15 cellular contexts compared by ENCODE assay signal in genomic region chr18:8747440-8747937, GRCh38. TPM values are rescaled to one million over a fixed set of nuclear protein-coding genes. Genes with fewer than 3 reads are reported as not detected.
A peak's percentile ranks its signal among the peaks of the same experiment; 100 is the strongest.
DNase-seq lines count a peak whose midpoint lies in the region; ATAC-seq and TF ChIP-seq lines count a peak whose summit lies in the region.
"Had no signal": no experiment of that assay in that cellular context is flagged by ENCODE, and none has a peak within 500 bp of the region (broad histone marks: within the 10 kb centered on the region; RNA-seq: fewer than 3 reads in every experiment).

No MANE protein-coding gene starts in this region.

- TF ChIP-seq POLR2A in transverse colon (IDR thresholded peaks at IDR 0.05): no peak

- DNase-seq in activated naive CD8-positive, alpha-beta T cell treated with anti-CD3 and anti-CD28 coated beads, Interleukin-2, amount 10 ng/mL, durations not matched to agents 7 days and 5 days: no peak
- DNase-seq in activated naive CD8-positive, alpha-beta T cell treated with anti-CD3 and anti-CD28 coated beads, Interleukin-2, amount 50 U/mL, for 24 hours: no peak
- DNase-seq in astrocyte of the hippocampus (ENCODE audit: low read depth, low spot score) (peak; percentile 85), glomerular visceral epithelial cell (ENCODE audit: extremely low spot score) (peak; percentile 88), transverse colon (no peak)
- DNase-seq in activated CD4-positive, alpha-beta memory T cell treated with anti-CD3 and anti-CD28 coated beads, Interleukin-2, amount 10 ng/mL, durations not matched to agents 7 days and 5 days: no peak
- DNase-seq in stimulated activated CD4-positive, alpha-beta T cell treated with anti-CD3 and anti-CD28 coated beads, Interleukin-1b, Interleukin-23, amount 100 ng/mL, for 48 hours: no peak
- DNase-seq in activated CD8-positive, alpha-beta memory T cell treated with anti-CD3 and anti-CD28 coated beads for 24 hours: no peak
- DNase-seq: activated CD4-positive, alpha-beta T cell treated with anti-CD3 and anti-CD28 coated beads for 48 hours; activated gamma-delta T cell treated with Interleukin-2 at 50 U/mL for 16 hours; NCI-H1436; NCI-H82; SW 1271 had no signal

- POLR2A ChIA-PET in activated naive CD8-positive, alpha-beta T cell treated with anti-CD3 and anti-CD28 coated beads, Interleukin-2, amount 10 ng/mL, durations not matched to agents 7 days and 5 days (lab: Charles Lee): no interaction called here
- POLR2A ChIA-PET in activated CD4-positive, alpha-beta memory T cell treated with anti-CD3 and anti-CD28 coated beads, Interleukin-2, amount 10 ng/mL, durations not matched to agents 7 days and 5 days (lab: Charles Lee): interaction anchor here (0.9 to 1.3 kb wide), 2 partner anchors 8 to 12 kb away, joined by 3 read pairs; no protein-coding TSS in a partner anchor

- peaks cover 33% of the 10 kb centered on the region for H3K4me1 Mint-ChIP-seq in activated naive CD8-positive, alpha-beta T cell treated with anti-CD3 and anti-CD28 coated beads, Interleukin-2, amount 10 ng/mL, durations not matched to agents 7 days and 5 days
- peaks cover 31% of the 10 kb centered on the region for H3K4me1 Mint-ChIP-seq in activated naive CD8-positive, alpha-beta T cell treated with anti-CD3 and anti-CD28 coated beads, Interleukin-2, amount 50 U/mL, for 24 hours
- H3K4me1 Mint-ChIP-seq in activated CD4-positive, alpha-beta memory T cell treated with anti-CD3 and anti-CD28 coated beads, Interleukin-2, amount 10 ng/mL, durations not matched to agents 7 days and 5 days: peaks cover 33% of the 10 kb centered on the region

- no peak overlapping the region for H3K4me3 Mint-ChIP-seq in activated naive CD8-positive, alpha-beta T cell treated with anti-CD3 and anti-CD28 coated beads, Interleukin-2, amount 10 ng/mL, durations not matched to agents 7 days and 5 days
- no peak overlapping the region for H3K4me3 Mint-ChIP-seq in activated naive CD8-positive, alpha-beta T cell treated with anti-CD3 and anti-CD28 coated beads, Interleukin-2, amount 50 U/mL, for 24 hours
- H3K4me3 Mint-ChIP-seq in activated CD4-positive, alpha-beta memory T cell treated with anti-CD3 and anti-CD28 coated beads, Interleukin-2, amount 10 ng/mL, durations not matched to agents 7 days and 5 days: no peak overlapping the region
- H3K4me3 Mint-ChIP-seq: dendritic cell treated with granulocyte-macrophage colony-stimulating factor and Interleukin-4, amounts not matched to agents 40 ng/mL and 50 ng/mL, for 4 days had no signal

- intact Hi-C loops in transverse colon (cut with DNase I; ENCODE audit: low total_unique reads): no loop called here

- WGBS in transverse colon (ENCODE audit: low coverage in 1 of 2), 2 donors: 74 to 81% methylated on average over 5 to 6 of the region's 6 CpGs

- TF ChIP-seq EP300 in transverse colon (IDR thresholded peaks at IDR 0.05; ENCODE audit: low read depth): no peak

- in situ Hi-C loops in transverse colon (cut with MboI; ENCODE audit: low pct_ligation_motif_present in 1 of 4, low pct_unique_long_range_greater_than_20kb in 1 of 4, low sequenced_read_pairs in 3 of 4): no loop called here

- H3K27me3 Mint-ChIP-seq in activated naive CD8-positive, alpha-beta T cell treated with anti-CD3 and anti-CD28 coated beads, Interleukin-2, amount 10 ng/mL, durations not matched to agents 7 days and 5 days: peaks cover 7% of the 10 kb centered on the region
- H3K27me3 Mint-ChIP-seq in activated naive CD8-positive, alpha-beta T cell treated with anti-CD3 and anti-CD28 coated beads, Interleukin-2, amount 50 U/mL, for 24 hours: no peaks in the 10 kb centered on the region
- H3K27me3 Mint-ChIP-seq in activated CD4-positive, alpha-beta memory T cell treated with anti-CD3 and anti-CD28 coated beads, Interleukin-2, amount 10 ng/mL, durations not matched to agents 7 days and 5 days: peaks cover 4% of the 10 kb centered on the region
- H3K27me3 Mint-ChIP-seq: dendritic cell treated with granulocyte-macrophage colony-stimulating factor and Interleukin-4, amounts not matched to agents 40 ng/mL and 50 ng/mL, for 4 days had no signal

- H3K9me3 ChIP-seq in transverse colon: no peaks in the 10 kb centered on the region

- TF ChIP-seq CTCF in transverse colon (IDR thresholded peaks at IDR 0.05): no peak

- H3K4me3 ChIP-seq in transverse colon: no peak overlapping the region

- H3K36me3 ChIP-seq in transverse colon: no peaks in the 10 kb centered on the region

- peaks cover 0 to 32% (median 7%) of the 10 kb centered on the region in 4 donors for H3K4me1 ChIP-seq in transverse colon

- H3K9me3 Mint-ChIP-seq in activated naive CD8-positive, alpha-beta T cell treated with anti-CD3 and anti-CD28 coated beads, Interleukin-2, amount 10 ng/mL, durations not matched to agents 7 days and 5 days: peaks cover 6% of the 10 kb centered on the region
- peaks cover 8% of the 10 kb centered on the region for H3K9me3 Mint-ChIP-seq in activated naive CD8-positive, alpha-beta T cell treated with anti-CD3 and anti-CD28 coated beads, Interleukin-2, amount 50 U/mL, for 24 hours
- peaks cover 10% of the 10 kb centered on the region for H3K9me3 Mint-ChIP-seq in activated CD4-positive, alpha-beta memory T cell treated with anti-CD3 and anti-CD28 coated beads, Interleukin-2, amount 10 ng/mL, durations not matched to agents 7 days and 5 days

- CTCF ChIA-PET in activated CD4-positive, alpha-beta memory T cell treated with anti-CD3 and anti-CD28 coated beads, Interleukin-2, amount 10 ng/mL, durations not matched to agents 7 days and 5 days (lab: Charles Lee): interaction anchor here (1.3 kb wide), 1 partner anchor 51 kb away, joined by 3 read pairs; no protein-coding TSS in a partner anchor

- H3K27me3 ChIP-seq in transverse colon: peaks cover 8% of the 10 kb centered on the region

- peaks cover 9% of the 10 kb centered on the region for H3K36me3 Mint-ChIP-seq in activated naive CD8-positive, alpha-beta T cell treated with anti-CD3 and anti-CD28 coated beads, Interleukin-2, amount 10 ng/mL, durations not matched to agents 7 days and 5 days
- H3K36me3 Mint-ChIP-seq in activated naive CD8-positive, alpha-beta T cell treated with anti-CD3 and anti-CD28 coated beads, Interleukin-2, amount 50 U/mL, for 24 hours (ENCODE audit: low read depth): no peaks in the 10 kb centered on the region
- H3K36me3 Mint-ChIP-seq in activated CD4-positive, alpha-beta memory T cell treated with anti-CD3 and anti-CD28 coated beads, Interleukin-2, amount 10 ng/mL, durations not matched to agents 7 days and 5 days (ENCODE audit: low read depth): peaks cover 9% of the 10 kb centered on the region

- ATAC-seq in activated naive CD8-positive, alpha-beta T cell treated with anti-CD3 and anti-CD28 coated beads, Interleukin-2, amount 10 ng/mL, durations not matched to agents 7 days and 5 days (ENCODE audit: low read depth): no peak
- ATAC-seq in activated naive CD8-positive, alpha-beta T cell treated with anti-CD3 and anti-CD28 coated beads, Interleukin-2, amount 50 U/mL, for 24 hours: no peak

- peak overlapping the region; percentile 35 to 77 (median 54) for H3K27ac ChIP-seq in transverse colon
- H3K27ac ChIP-seq: 22Rv1 had no signal

- H3K27ac Mint-ChIP-seq in activated naive CD8-positive, alpha-beta T cell treated with anti-CD3 and anti-CD28 coated beads, Interleukin-2, amount 10 ng/mL, durations not matched to agents 7 days and 5 days: peak overlapping the region; percentile 26
- no peak overlapping the region for H3K27ac Mint-ChIP-seq in activated naive CD8-positive, alpha-beta T cell treated with anti-CD3 and anti-CD28 coated beads, Interleukin-2, amount 50 U/mL, for 24 hours
- H3K27ac Mint-ChIP-seq in activated CD4-positive, alpha-beta memory T cell treated with anti-CD3 and anti-CD28 coated beads, Interleukin-2, amount 10 ng/mL, durations not matched to agents 7 days and 5 days: no peak overlapping the region
- H3K27ac Mint-ChIP-seq: dendritic cell treated with granulocyte-macrophage colony-stimulating factor and Interleukin-4, amounts not matched to agents 40 ng/mL and 50 ng/mL, for 4 days had no signal

RNA-seq across cellular contexts. Expression of gene MTCL1, which starts 42.1 kb away (rescaled TPM):
- total RNA-seq in activated naive CD8-positive, alpha-beta T cell treated with anti-CD3 and anti-CD28 coated beads, Interleukin-2, amount 10 ng/mL, durations not matched to agents 7 days and 5 days: under 1 TPM; 0.43 to 0.69 TPM
- 10 to 100 TPM; 12.3 to 35.9 (median 26.1) TPM for total RNA-seq in transverse colon
- 1 to 10 TPM in 1 of 2 experiments, under 1 TPM in 1; 0.75 to 1.1 TPM for total RNA-seq in activated CD4-positive, alpha-beta memory T cell treated with anti-CD3 and anti-CD28 coated beads, Interleukin-2, amount 10 ng/mL, durations not matched to agents 7 days and 5 days

Comparison
In these comparisons a context has a peak if more than half of its experiments do, and no peak if none do; other contexts are left out.
1. DNase-seq: peak in astrocyte of the hippocampus (single experiment) and glomerular visceral epithelial cell (single experiment); none in activated naive CD8-positive, alpha-beta T cell treated with anti-CD3 and anti-CD28 coated beads, Interleukin-2, amount 10 ng/mL, durations not matched to agents 7 days and 5 days (single experiment), activated naive CD8-positive, alpha-beta T cell treated with anti-CD3 and anti-CD28 coated beads, Interleukin-2, amount 50 U/mL, for 24 hours (single experiment), transverse colon (single experiment), activated CD4-positive, alpha-beta memory T cell treated with anti-CD3 and anti-CD28 coated beads, Interleukin-2, amount 10 ng/mL, durations not matched to agents 7 days and 5 days (single experiment), stimulated activated CD4-positive, alpha-beta T cell treated with anti-CD3 and anti-CD28 coated beads, Interleukin-1b, Interleukin-23, amount 100 ng/mL, for 48 hours (single experiment) and activated CD8-positive, alpha-beta memory T cell treated with anti-CD3 and anti-CD28 coated beads for 24 hours (single experiment).
2. RNA of gene MTCL1, which starts 42.1 kb away (total RNA-seq): 12.3 to 35.9 TPM in transverse colon; 0.75 to 1.1 TPM in activated CD4-positive, alpha-beta memory T cell treated with anti-CD3 and anti-CD28 coated beads, Interleukin-2, amount 10 ng/mL, durations not matched to agents 7 days and 5 days and 0.43 to 0.69 TPM in activated naive CD8-positive, alpha-beta T cell treated with anti-CD3 and anti-CD28 coated beads, Interleukin-2, amount 10 ng/mL, durations not matched to agents 7 days and 5 days; every median in the first group is over 4 times any median in the second.